Comparison of ENCODE assay signal across 10 cellular contexts in the genomic region with DNA sequence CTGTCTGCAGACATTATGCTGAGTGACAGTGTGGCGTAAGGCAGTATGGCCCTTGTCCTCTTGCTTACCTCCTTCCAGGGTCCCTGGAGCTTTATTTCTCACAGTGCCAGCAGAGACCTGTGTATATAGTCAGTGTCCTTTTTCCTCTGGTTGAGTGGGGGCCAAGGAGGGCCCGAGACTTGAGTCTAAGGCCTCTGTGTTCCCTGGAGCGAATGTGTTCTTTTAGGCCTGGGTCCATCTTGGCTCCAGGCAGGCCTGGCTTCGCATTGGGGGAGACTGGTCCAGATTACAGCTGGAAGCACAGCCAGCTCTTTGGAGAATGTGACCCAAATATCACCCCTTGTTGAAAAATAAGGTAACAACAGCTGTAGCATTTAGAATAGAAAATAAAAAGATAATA. TPM values are rescaled to one million over a fixed set of nuclear protein-coding genes. Genes with fewer than 3 reads are reported as not detected.
DNase-seq lines count a peak whose midpoint lies in the region; ATAC-seq, FAIRE-seq and TF ChIP-seq lines count a peak whose summit lies in the region.
"Had no signal": no experiment of that assay in that cellular context is flagged by ENCODE, and none has a peak within 500 bp of the region (broad histone marks: within the 10 kb centered on the region; RNA-seq: fewer than 3 reads in every experiment).

No MANE protein-coding gene starts in this region.

- H3K79me2 ChIP-seq in ACC112 (ENCODE audit: control insufficient read depth, insufficient read depth, low read length, unreplicated experiment), result peaks cover 9% of the 10 kb centered on the region
- peaks cover 28% of the 10 kb centered on the region for H3K79me2 ChIP-seq in endothelial cell of umbilical vein (ENCODE audit: control insufficient read depth, insufficient read depth, low read length)

- intact Hi-C loops in endothelial cell of umbilical vein (cut with micrococcal nuclease), result no loop called here
- intact Hi-C loops in psoas muscle (cut with DNase I), result no loop called here
- intact Hi-C loops in lower leg skin (cut with DNase I; ENCODE audit: low total_unique reads), result no loop called here

- H3K4me1 ChIP-seq in ACC112 (ENCODE audit: control insufficient read depth, insufficient read depth, low read length, unreplicated experiment) (peaks cover 50% of the 10 kb centered on the region), endothelial cell of umbilical vein (ENCODE audit: control insufficient read depth, extremely low read depth, insufficient read depth, low read length) (peaks cover 62% of the 10 kb centered on the region), psoas muscle (peaks cover 70% of the 10 kb centered on the region)

- no peak for FAIRE-seq in endothelial cell of umbilical vein (lab: Jason Lieb, UNC)
- FAIRE-seq: urothelium cell line had no signal

- CTCF ChIA-PET in endothelial cell of umbilical vein (lab: Charles Lee), result no interaction called here

- DNase-seq in endothelial cell of umbilical vein (ENCODE audit: low read depth, low spot score) (no peak), psoas muscle (peak; percentile 44 to 72), lower leg skin (ENCODE audit: low spot score in 2 of 2) (no peak)
- DNase-seq: NCI-H1694 had no signal

- H3K9me1 ChIP-seq in endothelial cell of umbilical vein (replicated peaks; ENCODE audit: control insufficient read depth, extremely low read depth, insufficient read depth, low read length), result no peaks in the 10 kb centered on the region

- TF ChIP-seq CTCF in endothelial cell of umbilical vein (IDR thresholded peaks at IDR 0.05; ENCODE audit: extremely low read depth in 1 of 2, insufficient read depth in 1 of 2, low read depth in 1 of 2, low read length in 2 of 2) (no peak), psoas muscle (IDR thresholded peaks at IDR 0.05) (no peak), lower leg skin (IDR thresholded peaks at IDR 0.05) (no peak)

- dilution Hi-C loops in endothelial cell of umbilical vein (cut with MboI; ENCODE audit: extremely low pct_ligation_motif_present, low sequenced_read_pairs), result no loop called here

- H3K36me3 ChIP-seq in ACC112 (ENCODE audit: insufficient read depth, low read length), result no peaks in the 10 kb centered on the region
- H3K36me3 ChIP-seq in endothelial cell of umbilical vein (ENCODE audit: control insufficient read depth in 2 of 2, extremely low read depth in 1 of 2, insufficient read depth in 2 of 2, low read length in 2 of 2), result peaks cover 0 to 10% of the 10 kb centered on the region in 2 experiments
- peaks cover 0 to 5% of the 10 kb centered on the region in 2 donors for H3K36me3 ChIP-seq in psoas muscle (ENCODE audit: insufficient read depth in 1 of 2, low read depth in 1 of 2)
- H3K36me3 ChIP-seq: cardiac muscle cell had no signal

- no peaks in the 10 kb centered on the region for H4K20me1 ChIP-seq in endothelial cell of umbilical vein (replicated peaks; ENCODE audit: control insufficient read depth, extremely low read depth, insufficient read depth, low read length)

- H3K4me3 ChIP-seq in ACC112 (ENCODE audit: low read depth, low read length) (no peak overlapping the region), endothelial cell of umbilical vein (replicated peaks in 1 of 3; ENCODE audit: insufficient read depth in 1 of 3, low read depth in 1 of 3, low read length in 3 of 3) (no peak overlapping the region), psoas muscle (no peak overlapping the region), lower leg skin (ENCODE audit: low read depth, poor library complexity, severe bottlenecking) (no peak overlapping the region)
- H3K4me3 ChIP-seq: cardiac muscle cell had no signal

- no peak overlapping the region for H3K9ac ChIP-seq in endothelial cell of umbilical vein (replicated peaks; ENCODE audit: extremely low read depth, insufficient read depth, low read length)

- peak overlapping the region; percentile 86 for H3K27ac ChIP-seq in ACC112 (ENCODE audit: low read depth, low read length)
- peak overlapping the region; percentile 94 for H3K27ac ChIP-seq in endothelial cell of umbilical vein (ENCODE audit: insufficient read depth, low read depth, low read length)
- peak overlapping the region; percentile 89 for H3K27ac ChIP-seq in psoas muscle

- 27 to 40% (median 27%) methylated on average over 4 of the region's 4 CpGs for WGBS in psoas muscle, 3 donors
- 76 to 79% methylated on average over 4 of the region's 4 CpGs for WGBS in lower leg skin, 2 donors

- H3K27me3 ChIP-seq in ACC112 (ENCODE audit: insufficient read depth, low read length) (no peaks in the 10 kb centered on the region), endothelial cell of umbilical vein (ENCODE audit: control insufficient read depth in 2 of 2, insufficient read depth in 2 of 2, low read length in 2 of 2) (no peaks in the 10 kb centered on the region), psoas muscle (ENCODE audit: insufficient read depth in 3 of 3, low read length in 2 of 3) (no peaks in the 10 kb centered on the region)
- H3K27me3 ChIP-seq: cardiac muscle cell had no signal

- no TSS peak for BruUV-seq in endothelial cell of umbilical vein (replicated peaks; lab: Mats Ljungman, UMichigan)

- POLR2A ChIA-PET in endothelial cell of umbilical vein (lab: Charles Lee), result no interaction called here

- H3K9me3 ChIP-seq in endothelial cell of umbilical vein (replicated peaks; ENCODE audit: control insufficient read depth, insufficient read depth, low read length), result no peaks in the 10 kb centered on the region
- H3K9me3 ChIP-seq in psoas muscle, result no peaks in the 10 kb centered on the region

- H2AFZ ChIP-seq in ACC112 (ENCODE audit: low read length, unreplicated experiment), result no peak overlapping the region
- no peak overlapping the region for H2AFZ ChIP-seq in endothelial cell of umbilical vein (ENCODE audit: low read depth, low read length)

- ATAC-seq in psoas muscle (no peak), GM18511 (IDR thresholded peaks at IDR 0.05; ENCODE audit: unreplicated experiment) (no peak), HG02840 (IDR thresholded peaks at IDR 0.05; ENCODE audit: low FRiP score, unreplicated experiment) (no peak)
- ATAC-seq: esophagus mucosa had no signal

- H3K4me2 ChIP-seq in endothelial cell of umbilical vein (ENCODE audit: insufficient read depth, low read length), result peak overlapping the region; percentile 22

- TF ChIP-seq POLR2A in endothelial cell of umbilical vein (IDR thresholded peaks at IDR 0.05; ENCODE audit: low read depth, low read length), result no peak
- no peak for TF ChIP-seq POLR2A in lower leg skin (IDR thresholded peaks at IDR 0.05)

RNA-seq across cellular contexts. Expression of gene VAMP5, which starts 4.9 kb away (rescaled TPM):
- total RNA-seq in endothelial cell of umbilical vein, result 164 and 186 TPM in 2 replicates
- 624 and 648 TPM in 2 replicates for polyA plus RNA-seq in endothelial cell of umbilical vein
- polyA plus RNA-seq in endothelial cell of umbilical vein (2011; cell fraction: cytosol; rRNA removed), result 398 and 453 TPM in 2 replicates
- 96.0 and 112 TPM in 2 replicates for polyA plus RNA-seq in endothelial cell of umbilical vein (2011; cell fraction: nucleus; rRNA removed)
- polyA plus RNA-seq in endothelial cell of umbilical vein (2012), result 305 and 367 TPM in 2 replicates
- 96.5 and 104 TPM in 2 replicates for polyA minus RNA-seq in endothelial cell of umbilical vein
- polyA minus RNA-seq in endothelial cell of umbilical vein (2011; cell fraction: cytosol; rRNA and poly(A)+ RNA removed), result not detected
- polyA minus RNA-seq in endothelial cell of umbilical vein (2011; cell fraction: nucleus; rRNA and poly(A)+ RNA removed), result 9.9 and 13.3 TPM in 2 replicates
- 10 to 100 TPM; 58.1 to 95.0 (median 83.2) TPM for total RNA-seq in psoas muscle
- 100 to 1,000 TPM; 106 to 149 (median 128) TPM for polyA plus RNA-seq in psoas muscle
- 10 to 100 TPM; 10.1 to 35.6 (median 14.0) TPM for total RNA-seq in lower leg skin

RNA-seq across cellular contexts. Expression of gene RNF181, which starts 6.4 kb away (rescaled TPM):
- total RNA-seq in endothelial cell of umbilical vein (133 and 142 TPM in 2 replicates), psoas muscle (100 to 1,000 TPM in 1 of 4 donors, 10 to 100 TPM in 3; 84.7 to 107 (median 90.0) TPM), lower leg skin (100 to 1,000 TPM in 3 of 4 donors, 10 to 100 TPM in 1; 63.1 to 114 (median 107) TPM)
- polyA plus RNA-seq in endothelial cell of umbilical vein (629 and 643 TPM in 2 replicates), psoas muscle (100 to 1,000 TPM; 156 to 212 (median 184) TPM)
- 503 and 603 TPM in 2 replicates for polyA plus RNA-seq in endothelial cell of umbilical vein (2011; cell fraction: cytosol; rRNA removed)
- polyA plus RNA-seq in endothelial cell of umbilical vein (2011; cell fraction: nucleus; rRNA removed), result 227 and 271 TPM in 2 replicates
- polyA plus RNA-seq in endothelial cell of umbilical vein (2012), result 260 and 265 TPM in 2 replicates
- 205 and 256 TPM in 2 replicates for polyA minus RNA-seq in endothelial cell of umbilical vein
- polyA minus RNA-seq in endothelial cell of umbilical vein (2011; cell fraction: cytosol; rRNA and poly(A)+ RNA removed), result 27.7 TPM
- polyA minus RNA-seq in endothelial cell of umbilical vein (2011; cell fraction: nucleus; rRNA and poly(A)+ RNA removed), result 51.5 and 60.1 TPM in 2 replicates

RNA-seq across cellular contexts. Expression of gene VAMP8, which starts 11.8 kb away (rescaled TPM):
- total RNA-seq in endothelial cell of umbilical vein (35.8 and 39.0 TPM in 2 replicates), psoas muscle (10 to 100 TPM; 11.7 to 15.7 (median 12.4) TPM), lower leg skin (100 to 1,000 TPM in 2 of 4 donors, 10 to 100 TPM in 2; 88.3 to 207 (median 113) TPM)
- polyA plus RNA-seq in endothelial cell of umbilical vein (68.7 and 73.1 TPM in 2 replicates), psoas muscle (10 to 100 TPM; 16.6 to 25.4 (median 23.2) TPM)
- polyA plus RNA-seq in endothelial cell of umbilical vein (2011; cell fraction: cytosol; rRNA removed), result 66.7 and 80.9 TPM in 2 replicates
- 26.9 and 29.2 TPM in 2 replicates for polyA plus RNA-seq in endothelial cell of umbilical vein (2011; cell fraction: nucleus; rRNA removed)
- 94.8 and 116 TPM in 2 replicates for polyA plus RNA-seq in endothelial cell of umbilical vein (2012)
- 17.4 and 21.2 TPM in 2 replicates for polyA minus RNA-seq in endothelial cell of umbilical vein
- 23.2 TPM for polyA minus RNA-seq in endothelial cell of umbilical vein (2011; cell fraction: cytosol; rRNA and poly(A)+ RNA removed)
- polyA minus RNA-seq in endothelial cell of umbilical vein (2011; cell fraction: nucleus; rRNA and poly(A)+ RNA removed), result 3.8 and 4.4 TPM in 2 replicates

RNA-seq across cellular contexts. Expression of gene TMEM150A, which starts 13.3 kb away (rescaled TPM):
- total RNA-seq in endothelial cell of umbilical vein, result 14.6 and 17.7 TPM in 2 replicates
- polyA plus RNA-seq in endothelial cell of umbilical vein, result 35.7 and 44.9 TPM in 2 replicates
- polyA plus RNA-seq in endothelial cell of umbilical vein (2011; cell fraction: cytosol; rRNA removed), result 16.7 and 22.6 TPM in 2 replicates
- polyA plus RNA-seq in endothelial cell of umbilical vein (2011; cell fraction: nucleus; rRNA removed), result 33.1 and 43.4 TPM in 2 replicates
- polyA plus RNA-seq in endothelial cell of umbilical vein (2012), result 18.0 and 18.7 TPM in 2 replicates
- 19.8 and 22.4 TPM in 2 replicates for polyA minus RNA-seq in endothelial cell of umbilical vein
- 2.2 TPM for polyA minus RNA-seq in endothelial cell of umbilical vein (2011; cell fraction: cytosol; rRNA and poly(A)+ RNA removed)
- 7.1 and 9.5 TPM in 2 replicates for polyA minus RNA-seq in endothelial cell of umbilical vein (2011; cell fraction: nucleus; rRNA and poly(A)+ RNA removed)
- 10 to 100 TPM; 20.1 to 54.3 (median 30.9) TPM for total RNA-seq in psoas muscle
- polyA plus RNA-seq in psoas muscle, result 10 to 100 TPM; 17.4 to 82.6 (median 40.3) TPM
- total RNA-seq in lower leg skin, result 10 to 100 TPM in 2 of 4 donors, 1 to 10 TPM in 2; 5.8 to 13.7 (median 9.5) TPM

RNA-seq across cellular contexts. Expression of gene C2orf68, which starts 22.7 kb away (rescaled TPM):
- total RNA-seq in endothelial cell of umbilical vein, result 23.0 and 27.4 TPM in 2 replicates
- polyA plus RNA-seq in endothelial cell of umbilical vein, result 17.4 and 20.9 TPM in 2 replicates
- 13.1 TPM in 2 replicates for polyA plus RNA-seq in endothelial cell of umbilical vein (2011; cell fraction: cytosol; rRNA removed)
- 20.0 and 25.4 TPM in 2 replicates for polyA plus RNA-seq in endothelial cell of umbilical vein (2011; cell fraction: nucleus; rRNA removed)
- 13.4 and 16.3 TPM in 2 replicates for polyA plus RNA-seq in endothelial cell of umbilical vein (2012)
- 31.9 and 46.7 TPM in 2 replicates for polyA minus RNA-seq in endothelial cell of umbilical vein
- 27.0 TPM for polyA minus RNA-seq in endothelial cell of umbilical vein (2011; cell fraction: cytosol; rRNA and poly(A)+ RNA removed)
- polyA minus RNA-seq in endothelial cell of umbilical vein (2011; cell fraction: nucleus; rRNA and poly(A)+ RNA removed), result 15.5 and 20.8 TPM in 2 replicates
- 10 to 100 TPM; 43.4 to 61.9 (median 47.5) TPM for total RNA-seq in psoas muscle
- 10 to 100 TPM; 26.9 to 76.0 (median 43.8) TPM for polyA plus RNA-seq in psoas muscle
- 10 to 100 TPM; 15.1 to 41.1 (median 19.0) TPM for total RNA-seq in lower leg skin

Comparison
In these comparisons a context has a peak if more than half of its experiments do, and no peak if none do; other contexts are left out.
1. DNase-seq: peak in psoas muscle (2 of 2); none in endothelial cell of umbilical vein (single experiment) and lower leg skin (0 of 2).
2. Peak in every context shown above with its lines, with median percentiles within 50 percentile points of each other: H3K27ac ChIP-seq.